14 cellular contexts compared by ENCODE assay signal in the genomic region with DNA sequence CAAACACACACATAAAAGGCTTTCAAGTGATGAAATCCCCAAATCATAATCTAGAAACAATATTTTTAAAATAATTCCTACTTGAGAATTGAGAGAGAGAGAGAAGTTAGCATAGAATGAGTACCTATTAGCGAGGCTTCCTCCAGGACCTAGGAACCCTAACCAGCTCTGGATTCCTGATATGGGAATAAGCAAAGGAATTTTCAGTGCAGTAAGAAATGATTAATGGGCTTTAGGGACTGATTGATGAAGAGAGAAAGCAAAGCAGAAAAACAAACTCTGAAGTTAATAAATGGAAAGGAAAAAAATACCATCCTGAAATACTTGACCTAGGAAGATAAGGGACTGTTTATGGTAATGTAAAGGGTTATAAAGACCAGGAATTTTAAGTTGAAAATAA.
"Had no signal": no experiment of that assay in that cellular context is flagged by ENCODE, and none has a peak within 500 bp of the region (broad histone marks: within the 10 kb centered on the region; RNA-seq: fewer than 3 reads in every experiment).

No MANE protein-coding gene starts in this region.

- H3K9ac ChIP-seq: neural progenitor cell, parathyroid adenoma had no signal

- H3K4me1 ChIP-seq: parathyroid adenoma had no signal

- H3K36me3 ChIP-seq: neural progenitor cell, tibial nerve had no signal

- H3K4me3 ChIP-seq: hepatocyte, neural progenitor cell had no signal

- DNase-seq: activated CD4-positive, alpha-beta memory T cell treated with anti-CD3 and anti-CD28 coated beads for 36 hours; activated CD4-positive, CD25-positive, alpha-beta regulatory T cell treated with anti-CD3 and anti-CD28 coated beads, Interleukin-2, amount 50 U/mL, for 72 hours; activated CD8-positive, alpha-beta memory T cell treated with anti-CD3 and anti-CD28 coated beads, Interleukin-2, amount 50 U/mL, for 4 hours; activated gamma-delta T cell treated with Interleukin-2 at 50 U/mL for 16 hours; activated naive CD8-positive, alpha-beta T cell treated with anti-CD3 and anti-CD28 coated beads, Interleukin-2, amount 10 ng/mL, durations not matched to agents 7 days and 5 days; activated T-cell treated with anti-CD3 and anti-CD28 coated beads, Interleukin-2, amount 50 U/mL, for 72 hours; central memory CD4-positive, alpha-beta T cell; kidney; midbrain; retina had no signal

- H3K27me3 ChIP-seq: hepatocyte, neural progenitor cell, tibial nerve had no signal

- H3K9me3 ChIP-seq: tibial nerve had no signal

- ATAC-seq: activated T-cell treated with anti-CD3 and anti-CD28 coated beads, Interleukin-2, amount 50 U/mL, for 72 hours had no signal

- H3K27ac ChIP-seq: hepatocyte, neural progenitor cell, parathyroid adenoma had no signal
